ENCODE assay signal across 1 cellular context in the genomic region with DNA sequence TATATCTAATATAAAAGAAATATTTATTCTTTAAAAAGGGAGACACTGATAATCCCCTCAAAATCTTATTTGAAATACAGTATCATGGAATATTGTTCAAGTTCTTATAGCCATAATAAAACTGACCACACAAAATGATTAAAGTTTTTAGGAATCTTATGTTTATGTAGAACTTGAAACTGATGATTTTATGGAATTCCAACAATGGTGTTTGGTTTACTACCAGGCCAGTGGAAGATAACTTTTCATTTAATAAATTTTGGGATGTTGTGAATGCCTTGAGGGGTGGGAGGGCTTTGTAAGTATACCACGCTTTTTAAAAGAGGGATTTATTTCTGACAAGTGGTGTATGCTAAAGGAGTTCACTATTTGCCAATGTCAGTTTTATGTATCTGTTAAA.
TF ChIP-seq lines count a peak whose summit lies in the region.

No MANE protein-coding gene starts in this region.

TF ChIP-seq in IMR-90, 13 proteins besides CTCF, POLR2A, EP300 and RAD21 (continued from another document):
- TF ChIP-seq, protein P1, sequence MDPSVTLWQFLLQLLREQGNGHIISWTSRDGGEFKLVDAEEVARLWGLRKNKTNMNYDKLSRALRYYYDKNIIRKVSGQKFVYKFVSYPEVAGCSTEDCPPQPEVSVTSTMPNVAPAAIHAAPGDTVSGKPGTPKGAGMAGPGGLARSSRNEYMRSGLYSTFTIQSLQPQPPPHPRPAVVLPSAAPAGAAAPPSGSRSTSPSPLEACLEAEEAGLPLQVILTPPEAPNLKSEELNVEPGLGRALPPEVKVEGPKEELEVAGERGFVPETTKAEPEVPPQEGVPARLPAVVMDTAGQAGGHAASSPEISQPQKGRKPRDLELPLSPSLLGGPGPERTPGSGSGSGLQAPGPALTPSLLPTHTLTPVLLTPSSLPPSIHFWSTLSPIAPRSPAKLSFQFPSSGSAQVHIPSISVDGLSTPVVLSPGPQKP (IDR thresholded peaks at IDR 0.05; ENCODE audit: borderline replicate concordance, low read depth, low read length) = no peak
- TF ChIP-seq BHLHE40 (IDR thresholded peaks at IDR 0.05; ENCODE audit: low read depth, low read length) (no peak), CHD1 (IDR thresholded peaks at IDR 0.05; ENCODE audit: low read depth, low read length) (no peak)
- TF ChIP-seq, protein P2, sequence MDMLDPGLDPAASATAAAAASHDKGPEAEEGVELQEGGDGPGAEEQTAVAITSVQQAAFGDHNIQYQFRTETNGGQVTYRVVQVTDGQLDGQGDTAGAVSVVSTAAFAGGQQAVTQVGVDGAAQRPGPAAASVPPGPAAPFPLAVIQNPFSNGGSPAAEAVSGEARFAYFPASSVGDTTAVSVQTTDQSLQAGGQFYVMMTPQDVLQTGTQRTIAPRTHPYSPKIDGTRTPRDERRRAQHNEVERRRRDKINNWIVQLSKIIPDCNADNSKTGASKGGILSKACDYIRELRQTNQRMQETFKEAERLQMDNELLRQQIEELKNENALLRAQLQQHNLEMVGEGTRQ (IDR thresholded peaks at IDR 0.05; ENCODE audit: low read depth, low read length) = no peak
